In the genomic region with DNA sequence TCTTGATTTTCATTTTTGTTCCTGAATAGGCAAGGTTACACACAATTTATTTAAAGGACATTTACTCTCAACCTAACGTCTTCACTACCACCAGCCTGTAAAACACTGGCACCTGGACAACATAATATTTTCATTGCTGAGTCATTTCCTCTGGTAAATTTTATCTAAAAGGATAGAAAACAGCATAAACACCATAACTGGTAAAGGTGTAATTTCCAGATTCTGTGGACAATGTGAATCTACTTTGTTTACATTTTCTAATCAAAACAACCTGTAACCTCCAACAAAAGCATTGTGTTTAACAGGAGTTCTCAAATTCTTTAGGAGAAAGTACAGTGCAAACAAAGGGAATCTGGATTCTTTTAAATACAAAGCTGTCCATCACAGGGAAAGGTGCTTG, we compare ENCODE assay signal across 11 cellular contexts.
DNase-seq lines count a peak whose midpoint lies in the region; ATAC-seq, FAIRE-seq and TF ChIP-seq lines count a peak whose summit lies in the region.
"Had no signal": no experiment of that assay in that cellular context is flagged by ENCODE, and none has a peak within 500 bp of the region (broad histone marks: within the 10 kb centered on the region; RNA-seq: fewer than 3 reads in every experiment).

No MANE protein-coding gene starts in this region.

- H3K27me3 ChIP-seq in breast epithelium, result no peaks in the 10 kb centered on the region
- H3K27me3 ChIP-seq in astrocyte (ENCODE audit: insufficient read depth, low read length), result no peaks in the 10 kb centered on the region

- H3K27ac ChIP-seq in breast epithelium (no peak overlapping the region), astrocyte (ENCODE audit: low read depth, low read length) (peak overlapping the region; percentile 74)

- POLR2A ChIA-PET in MCF 10A (lab: Yijun Ruan, JAX), result interaction anchor here (0.5 to 3.2 kb wide), 23 partner anchors 10 to 1156 kb away, joined by 3 to 37 read pairs (median 4); partner anchors contain the start of gene KLF6

- H3K4me1 ChIP-seq in breast epithelium (no peaks in the 10 kb centered on the region), astrocyte (ENCODE audit: insufficient read depth, low read length) (peaks cover 23% of the 10 kb centered on the region)

- no peak for TF ChIP-seq POLR2A in breast epithelium (IDR thresholded peaks at IDR 0.05)

- H3K4me1 Mint-ChIP-seq in MCF 10A (ENCODE audit: insufficient read depth, unreplicated experiment), result peaks cover 44% of the 10 kb centered on the region
- peaks cover 39% of the 10 kb centered on the region for H3K4me1 Mint-ChIP-seq in astrocyte (ENCODE audit: low read depth, unreplicated experiment)
- H3K4me1 Mint-ChIP-seq in natural killer cell, result peaks cover 0 to 5% of the 10 kb centered on the region in 2 donors

- no peaks in the 10 kb centered on the region for H3K9me3 Mint-ChIP-seq in MCF 10A (ENCODE audit: unreplicated experiment)
- no peaks in the 10 kb centered on the region for H3K9me3 Mint-ChIP-seq in astrocyte (ENCODE audit: unreplicated experiment)
- no peaks in the 10 kb centered on the region for H3K9me3 Mint-ChIP-seq in natural killer cell
- H3K9me3 Mint-ChIP-seq: activated naive CD4-positive, alpha-beta T cell treated with anti-CD3 and anti-CD28 coated beads, Interleukin-2, amount 50 U/mL, for 24 hours had no signal

- DNase-seq in MCF 10A (ENCODE audit: unreplicated experiment) (peak; percentile 73), breast epithelium (ENCODE audit: low spot score in 2 of 2) (no peak), astrocyte (ENCODE audit: low read depth) (peak; percentile 75), NCI-H1417 treated with DMSO at 0.1 percent for 48 hours (lab: John Stamatoyannopoulos, UW) (no peak), HuH-7 (ENCODE audit: low spot score) (no peak), natural killer cell (no peak)
- DNase-seq: foreskin melanocyte; stimulated activated CD4-positive, alpha-beta T cell treated with anti-CD3 and anti-CD28 coated beads, Interleukin-4, amount 100 ng/mL, for 1 hour had no signal

- no peak overlapping the region for H3K4me3 ChIP-seq in breast epithelium
- no peak overlapping the region for H3K4me3 ChIP-seq in astrocyte (ENCODE audit: insufficient read depth, low read depth, low read length)

- H3K4me3 Mint-ChIP-seq in MCF 10A (ENCODE audit: unreplicated experiment) (peak overlapping the region; percentile 17), astrocyte (ENCODE audit: unreplicated experiment) (no peak overlapping the region), natural killer cell (no peak overlapping the region)
- H3K4me3 Mint-ChIP-seq: activated naive CD4-positive, alpha-beta T cell treated with anti-CD3 and anti-CD28 coated beads, Interleukin-2, amount 50 U/mL, for 24 hours had no signal

- no peaks in the 10 kb centered on the region for H3K9me3 ChIP-seq in breast epithelium
- H3K9me3 ChIP-seq in astrocyte (ENCODE audit: insufficient read depth, low read depth, low read length), result no peaks in the 10 kb centered on the region

- H3K36me3 ChIP-seq in breast epithelium, result no peaks in the 10 kb centered on the region
- no peaks in the 10 kb centered on the region for H3K36me3 ChIP-seq in astrocyte (ENCODE audit: insufficient read depth, low read length)

- H4K20me1 ChIP-seq in astrocyte (ENCODE audit: insufficient read depth, low read length), result no peaks in the 10 kb centered on the region

- H3K4me2 ChIP-seq in astrocyte (ENCODE audit: low read length), result peak overlapping the region; percentile 62

- H3K27me3 Mint-ChIP-seq in MCF 10A (ENCODE audit: insufficient read depth, unreplicated experiment) (no peaks in the 10 kb centered on the region), astrocyte (ENCODE audit: low read depth, unreplicated experiment) (no peaks in the 10 kb centered on the region), natural killer cell (ENCODE audit: low read depth in 2 of 2) (peaks cover 10 to 32% of the 10 kb centered on the region in 2 donors)

- TF ChIP-seq CTCF in MCF 10A (IDR thresholded peaks at IDR 0.05; ENCODE audit: unreplicated experiment) (no peak), breast epithelium (IDR thresholded peaks at IDR 0.05) (no peak), astrocyte (IDR thresholded peaks at IDR 0.05; ENCODE audit: insufficient read depth, low read depth, low read length) (no peak), natural killer cell (IDR thresholded peaks at IDR 0.05) (no peak)

- no TSS peak for BruUV-seq in MCF 10A (replicated peaks; lab: Mats Ljungman, UMichigan)

- intact Hi-C loops in MCF 10A (cut with micrococcal nuclease) (loop anchor here (1.0 kb wide), 1 partner anchor 302 kb away; no protein-coding TSS in a partner anchor), breast epithelium (cut with DNase I; ENCODE audit: low total_unique reads) (no loop called here), natural killer cell (cut with micrococcal nuclease) (no loop called here)

- H3K9ac ChIP-seq in astrocyte (ENCODE audit: low read length), result peak overlapping the region; percentile 57

- no peaks in the 10 kb centered on the region for H3K36me3 Mint-ChIP-seq in MCF 10A (ENCODE audit: insufficient read depth, unreplicated experiment)
- H3K36me3 Mint-ChIP-seq in astrocyte (ENCODE audit: low read depth, unreplicated experiment), result no peaks in the 10 kb centered on the region
- H3K36me3 Mint-ChIP-seq in natural killer cell, result no peaks in the 10 kb centered on the region
- H3K36me3 Mint-ChIP-seq: activated naive CD4-positive, alpha-beta T cell treated with anti-CD3 and anti-CD28 coated beads, Interleukin-2, amount 50 U/mL, for 24 hours had no signal

- H3K79me2 ChIP-seq in astrocyte (ENCODE audit: insufficient read depth, low read length), result no peaks in the 10 kb centered on the region

- CTCF ChIA-PET in MCF 10A (lab: Yijun Ruan, JAX), result interaction anchor here (0.8 to 1.2 kb wide), 5 partner anchors 12 to 303 kb away, joined by 3 to 4 read pairs (median 3); no protein-coding TSS in a partner anchor

- ATAC-seq in HG02623 (IDR thresholded peaks at IDR 0.05; ENCODE audit: unreplicated experiment) (no peak), natural killer cell (no peak)

- no peak overlapping the region for H2AFZ ChIP-seq in astrocyte (ENCODE audit: low read depth, low read length)

- H3K27ac Mint-ChIP-seq in MCF 10A (ENCODE audit: low read depth, unreplicated experiment) (peak overlapping the region; percentile 90), astrocyte (ENCODE audit: unreplicated experiment) (peak overlapping the region; percentile 79), natural killer cell (no peak overlapping the region)
- H3K27ac Mint-ChIP-seq: activated naive CD4-positive, alpha-beta T cell treated with anti-CD3 and anti-CD28 coated beads, Interleukin-2, amount 50 U/mL, for 24 hours had no signal

- FAIRE-seq in astrocyte (lab: Jason Lieb, UNC) (no peak), islet of Langerhans (lab: Jason Lieb, UNC) (peak; percentile 98)

Comparison
In these comparisons a context has a peak if more than half of its experiments do, and no peak if none do; other contexts are left out.
1. DNase-seq: peak in MCF 10A (single experiment) and astrocyte (single experiment); none in breast epithelium (0 of 2), NCI-H1417 treated with DMSO at 0.1 percent for 48 hours (single experiment), HuH-7 (single experiment) and natural killer cell (single experiment).
2. H3K27ac Mint-ChIP-seq: peak in MCF 10A (single experiment) and astrocyte (single experiment); none in natural killer cell (0 of 2).